16 cellular contexts compared by ENCODE assay signal in the genomic region with DNA sequence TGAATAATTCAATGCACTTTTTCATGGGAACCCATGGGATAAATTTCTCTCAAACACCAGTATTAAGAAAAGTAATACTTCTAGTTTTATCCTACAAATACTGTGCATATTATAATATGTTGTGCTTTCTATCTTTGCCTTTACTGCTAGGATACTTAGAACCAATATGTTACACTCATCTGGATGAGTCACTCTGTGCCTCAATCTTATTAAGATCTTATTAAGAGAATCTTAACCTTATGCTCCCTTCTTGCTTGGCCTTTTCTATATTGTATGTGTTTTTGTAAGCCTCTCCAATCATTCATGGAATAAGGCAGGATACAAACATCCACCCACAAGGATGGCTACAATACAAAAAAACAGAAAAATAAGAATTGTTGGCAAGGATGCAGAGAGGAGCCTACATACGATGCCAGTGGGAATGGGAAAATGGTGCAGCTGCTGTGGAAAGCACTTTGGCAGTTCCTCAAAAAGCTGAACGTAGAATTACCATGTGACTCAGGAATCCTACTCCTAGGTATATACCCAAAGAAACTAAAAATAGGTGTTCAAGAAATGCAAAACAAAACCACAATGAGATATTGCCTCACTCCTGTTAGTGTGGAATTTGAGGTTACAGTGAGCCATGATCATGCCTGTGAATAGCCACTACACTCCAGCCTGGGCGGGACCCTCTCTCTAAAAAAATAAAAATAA. TPM values are rescaled to one million over a fixed set of nuclear protein-coding genes. Genes with fewer than 3 reads are reported as not detected.
DNase-seq lines count a peak whose midpoint lies in the region; ATAC-seq, FAIRE-seq and TF ChIP-seq lines count a peak whose summit lies in the region.
"Had no signal": no experiment of that assay in that cellular context is flagged by ENCODE, and none has a peak within 500 bp of the region (broad histone marks: within the 10 kb centered on the region; RNA-seq: fewer than 3 reads in every experiment).

No MANE protein-coding gene starts in this region.

- no peak overlapping the region for H3K4me3 Mint-ChIP-seq in T-helper 17 cell
- H3K4me3 Mint-ChIP-seq: activated naive CD8-positive, alpha-beta T cell treated with anti-CD3 and anti-CD28 coated beads, Interleukin-2, amount 10 ng/mL, durations not matched to agents 7 days and 5 days; stimulated activated naive CD8-positive, alpha-beta T cell treated with anti-CD3 and anti-CD28 coated beads, Interleukin-15, amount 100 ng/mL, for 72 hours had no signal

- dilution Hi-C loops in endothelial cell of umbilical vein (cut with MboI; ENCODE audit: extremely low pct_ligation_motif_present, low sequenced_read_pairs) = no loop called here

- H4K20me1 ChIP-seq in endothelial cell of umbilical vein (replicated peaks; ENCODE audit: control insufficient read depth, extremely low read depth, insufficient read depth, low read length) = no peaks in the 10 kb centered on the region

- WGBS in adrenal gland, 4 donors = 73 to 79% (median 76%) methylated on average over 3 of the region's 3 CpGs

- H3K27ac Mint-ChIP-seq in T-helper 17 cell = no peak overlapping the region
- H3K27ac Mint-ChIP-seq: activated naive CD8-positive, alpha-beta T cell treated with anti-CD3 and anti-CD28 coated beads, Interleukin-2, amount 10 ng/mL, durations not matched to agents 7 days and 5 days; stimulated activated naive CD8-positive, alpha-beta T cell treated with anti-CD3 and anti-CD28 coated beads, Interleukin-15, amount 100 ng/mL, for 72 hours had no signal

- no peak overlapping the region for H2AFZ ChIP-seq in endothelial cell of umbilical vein (ENCODE audit: low read depth, low read length)

- H3K4me3 ChIP-seq in endothelial cell of umbilical vein (replicated peaks in 1 of 3; ENCODE audit: insufficient read depth in 1 of 3, low read depth in 1 of 3, low read length in 3 of 3) (no peak overlapping the region), adrenal gland (no peak overlapping the region)
- H3K4me3 ChIP-seq: spleen had no signal

- TF ChIP-seq CTCF in endothelial cell of umbilical vein (IDR thresholded peaks at IDR 0.05; ENCODE audit: extremely low read depth in 1 of 2, insufficient read depth in 1 of 2, low read depth in 1 of 2, low read length in 2 of 2) (no peak), adrenal gland (IDR thresholded peaks at IDR 0.05) (no peak)

- peak; percentile 17 for DNase-seq in GF-D8 (lab: John Stamatoyannopoulos, UW)
- peak; percentile 82 for DNase-seq in NCI-H82 (lab: John Stamatoyannopoulos, UW)
- peak; percentile 82 for DNase-seq in endothelial cell of umbilical vein (ENCODE audit: low read depth, low spot score)
- DNase-seq in renal cortical epithelial cell (ENCODE audit: low read depth) = peak; percentile 72
- no peak for DNase-seq in T-helper 17 cell
- DNase-seq in DMS153 (lab: John Stamatoyannopoulos, UW) = no peak
- DNase-seq in adrenal gland = no peak
- DNase-seq: activated CD4-positive, alpha-beta T cell treated with anti-CD3 and anti-CD28 coated beads for 48 hours; activated naive CD8-positive, alpha-beta T cell treated with anti-CD3 and anti-CD28 coated beads, Interleukin-2, amount 10 ng/mL, durations not matched to agents 7 days and 5 days; Kasumi-1; NCI-H2081; NCI-H526 treated with DMSO at 0.1 percent for 48 hours; posterior cingulate gyrus; spleen; stimulated activated naive CD8-positive, alpha-beta T cell treated with anti-CD3 and anti-CD28 coated beads, Interleukin-15, amount 100 ng/mL, for 72 hours had no signal

- H3K27me3 ChIP-seq in endothelial cell of umbilical vein (ENCODE audit: control insufficient read depth in 2 of 2, insufficient read depth in 2 of 2, low read length in 2 of 2) = no peaks in the 10 kb centered on the region
- H3K27me3 ChIP-seq in adrenal gland = no peaks in the 10 kb centered on the region
- H3K27me3 ChIP-seq: spleen had no signal

- CTCF ChIA-PET in endothelial cell of umbilical vein (lab: Charles Lee) = interaction anchor here (3.9 kb wide), 1 partner anchor 10 kb away, joined by 33 read pairs; a partner anchor contains a TSS

- no peaks in the 10 kb centered on the region for H3K9me1 ChIP-seq in endothelial cell of umbilical vein (replicated peaks; ENCODE audit: control insufficient read depth, extremely low read depth, insufficient read depth, low read length)

- FAIRE-seq in endothelial cell of umbilical vein (lab: Jason Lieb, UNC) = no peak

- H3K36me3 Mint-ChIP-seq in T-helper 17 cell (ENCODE audit: low read depth) = peaks cover 2% of the 10 kb centered on the region
- H3K36me3 Mint-ChIP-seq: activated naive CD8-positive, alpha-beta T cell treated with anti-CD3 and anti-CD28 coated beads, Interleukin-2, amount 10 ng/mL, durations not matched to agents 7 days and 5 days had no signal

- ATAC-seq in T-helper 17 cell = no peak
- ATAC-seq: stimulated activated naive CD8-positive, alpha-beta T cell treated with anti-CD3 and anti-CD28 coated beads, Interleukin-15, amount 100 ng/mL, for 72 hours had no signal

- H3K9me3 ChIP-seq in endothelial cell of umbilical vein (replicated peaks; ENCODE audit: control insufficient read depth, insufficient read depth, low read length) (no peaks in the 10 kb centered on the region), T-helper 17 cell (ENCODE audit: control insufficient read depth, low read length, poor library complexity, severe bottlenecking) (no peaks in the 10 kb centered on the region), adrenal gland (replicated peaks in 1 of 3) (no peaks in the 10 kb centered on the region)

- no peak for TF ChIP-seq POLR2A in endothelial cell of umbilical vein (IDR thresholded peaks at IDR 0.05; ENCODE audit: low read depth, low read length)
- no peak for TF ChIP-seq POLR2A in adrenal gland (IDR thresholded peaks at IDR 0.05)

- H3K79me2 ChIP-seq in endothelial cell of umbilical vein (ENCODE audit: control insufficient read depth, insufficient read depth, low read length) = no peaks in the 10 kb centered on the region

- no peaks in the 10 kb centered on the region for H3K4me1 Mint-ChIP-seq in T-helper 17 cell
- H3K4me1 Mint-ChIP-seq: activated naive CD8-positive, alpha-beta T cell treated with anti-CD3 and anti-CD28 coated beads, Interleukin-2, amount 10 ng/mL, durations not matched to agents 7 days and 5 days; stimulated activated naive CD8-positive, alpha-beta T cell treated with anti-CD3 and anti-CD28 coated beads, Interleukin-15, amount 100 ng/mL, for 72 hours had no signal

- no peak overlapping the region for H3K27ac ChIP-seq in endothelial cell of umbilical vein (ENCODE audit: insufficient read depth, low read depth, low read length)
- no peak overlapping the region for H3K27ac ChIP-seq in adrenal gland
- H3K27ac ChIP-seq: HL-60, spleen had no signal

- no peaks in the 10 kb centered on the region for H3K27me3 Mint-ChIP-seq in T-helper 17 cell

- intact Hi-C loops in endothelial cell of umbilical vein (cut with micrococcal nuclease) (no loop called here), adrenal gland (cut with DNase I) (loop anchor here in 1 of 2 donors (10.0 kb wide), 1 partner anchor 249 kb away; no protein-coding TSS in a partner anchor)

- POLR2A ChIA-PET in endothelial cell of umbilical vein (lab: Charles Lee) = no interaction called here

- BruUV-seq in endothelial cell of umbilical vein (replicated peaks; lab: Mats Ljungman, UMichigan) = no TSS peak

- no peak overlapping the region for H3K4me2 ChIP-seq in endothelial cell of umbilical vein (ENCODE audit: insufficient read depth, low read length)

- no peaks in the 10 kb centered on the region for H3K36me3 ChIP-seq in endothelial cell of umbilical vein (ENCODE audit: control insufficient read depth in 2 of 2, extremely low read depth in 1 of 2, insufficient read depth in 2 of 2, low read length in 2 of 2)
- no peaks in the 10 kb centered on the region for H3K36me3 ChIP-seq in adrenal gland (replicated peaks in 1 of 2)
- H3K36me3 ChIP-seq: spleen had no signal

- H3K4me1 ChIP-seq in endothelial cell of umbilical vein (ENCODE audit: control insufficient read depth, extremely low read depth, insufficient read depth, low read length) (peaks cover 29% of the 10 kb centered on the region), adrenal gland (replicated peaks in 1 of 2) (no peaks in the 10 kb centered on the region)
- H3K4me1 ChIP-seq: spleen had no signal

- no peak overlapping the region for H3K9ac ChIP-seq in endothelial cell of umbilical vein (replicated peaks; ENCODE audit: extremely low read depth, insufficient read depth, low read length)

TF ChIP-seq in endothelial cell of umbilical vein, 7 proteins besides CTCF, POLR2A, EP300 and RAD21:
- TF ChIP-seq POLR2AphosphoS5 (IDR thresholded peaks at IDR 0.05; ENCODE audit: insufficient read depth, low read depth, low read length) (no peak), GATA2 (IDR thresholded peaks at IDR 0.05; ENCODE audit: insufficient read depth, insufficient read length, low read depth, low read length) (no peak), FOS (IDR thresholded peaks at IDR 0.05; ENCODE audit: borderline replicate concordance, insufficient read depth, low read length) (peak; percentile 55), JUN (IDR thresholded peaks at IDR 0.05; ENCODE audit: borderline replicate concordance, insufficient read depth, insufficient read length, low read depth) (peak; percentile 21), EZH2 (IDR thresholded peaks at IDR 0.05; ENCODE audit: borderline replicate concordance, low read depth, low read length, severe bottlenecking) (no peak), MYC (IDR thresholded peaks at IDR 0.05; ENCODE audit: low read depth, low read length) (no peak)
- TF ChIP-seq, protein P1, sequence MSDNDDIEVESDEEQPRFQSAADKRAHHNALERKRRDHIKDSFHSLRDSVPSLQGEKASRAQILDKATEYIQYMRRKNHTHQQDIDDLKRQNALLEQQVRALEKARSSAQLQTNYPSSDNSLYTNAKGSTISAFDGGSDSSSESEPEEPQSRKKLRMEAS (IDR thresholded peaks at IDR 0.05; ENCODE audit: insufficient read depth, insufficient read length) = no peak

RNA-seq across cellular contexts. Expression of a gene that starts 10.7 kb away (rescaled TPM):
- total RNA-seq in endothelial cell of umbilical vein = 57.4 and 69.6 TPM in 2 replicates
- polyA plus RNA-seq in endothelial cell of umbilical vein = 49.5 and 52.4 TPM in 2 replicates
- polyA plus RNA-seq in endothelial cell of umbilical vein (2011; cell fraction: cytosol; rRNA removed) = 50.0 and 51.1 TPM in 2 replicates
- polyA plus RNA-seq in endothelial cell of umbilical vein (2011; cell fraction: nucleus; rRNA removed) = 23.6 and 33.5 TPM in 2 replicates
- 58.2 and 75.3 TPM in 2 replicates for polyA plus RNA-seq in endothelial cell of umbilical vein (2012)
- 220 and 253 TPM in 2 replicates for polyA minus RNA-seq in endothelial cell of umbilical vein
- polyA minus RNA-seq in endothelial cell of umbilical vein (2011; cell fraction: cytosol; rRNA and poly(A)+ RNA removed) = 6.3 TPM
- 23.4 and 38.4 TPM in 2 replicates for polyA minus RNA-seq in endothelial cell of umbilical vein (2011; cell fraction: nucleus; rRNA and poly(A)+ RNA removed)
- total RNA-seq in renal cortical epithelial cell = 119 and 134 TPM in 2 replicates
- 1 to 10 TPM; 1.7 to 6.1 TPM for total RNA-seq in T-helper 17 cell
- total RNA-seq in adrenal gland = 10 to 100 TPM; 21.0 to 33.5 (median 26.0) TPM
- 10 to 100 TPM; 10.1 to 22.6 (median 14.5) TPM for polyA plus RNA-seq in adrenal gland

Comparison
In these comparisons a context has a peak if more than half of its experiments do, and no peak if none do; other contexts are left out.
1. DNase-seq: peak in GF-D8 (single experiment), NCI-H82 (single experiment), endothelial cell of umbilical vein (single experiment) and renal cortical epithelial cell (single experiment); none in T-helper 17 cell (0 of 3), DMS153 (single experiment) and adrenal gland (0 of 7).